Comparison of ENCODE assay signal across 18 cellular contexts in genomic region chr11:72972541-72973128, GRCh38.
DNase-seq lines count a peak whose midpoint lies in the region; ATAC-seq and TF ChIP-seq lines count a peak whose summit lies in the region.
"Had no signal": no experiment of that assay in that cellular context is flagged by ENCODE, and none has a peak within 500 bp of the region (broad histone marks: within the 10 kb centered on the region; RNA-seq: fewer than 3 reads in every experiment).

No MANE protein-coding gene starts in this region.

- CTCF ChIA-PET in AG04449 (lab: Yijun Ruan, JAX) (interaction anchor here (1.0 kb wide), 1 partner anchor 11 kb away, joined by 3 read pairs; no protein-coding TSS in a partner anchor), Caco-2 (lab: Charles Lee) (no interaction called here)

- ATAC-seq in memory B cell (ENCODE audit: low read depth) (no peak), GM19455 (IDR thresholded peaks at IDR 0.05; ENCODE audit: unreplicated experiment) (no peak)
- ATAC-seq: activated CD8-positive, alpha-beta T cell treated with anti-CD3 and anti-CD28 coated beads, Interleukin-2, amount 10 ng/mL, durations not matched to agents 7 days and 5 days; K562; stimulated activated effector memory CD8-positive, alpha-beta T cell treated with anti-CD3 and anti-CD28 coated beads, Interleukin-12 subunit alpha, Interleukin-12 subunit beta, amount 100 ng/mL, for 72 hours had no signal

- no peak overlapping the region for H3K4me3 ChIP-seq in AG04449 (ENCODE audit: low read depth, low read length)
- H3K4me3 ChIP-seq in adipocyte (ENCODE audit: low read length) = no peak overlapping the region
- H3K4me3 ChIP-seq in Caco-2 (ENCODE audit: low read depth, low read length) = no peak overlapping the region
- H3K4me3 ChIP-seq: hepatocyte, K562, Peyer's patch had no signal

- no peak for TF ChIP-seq CTCF in AG04449 (IDR thresholded peaks at IDR 0.05; ENCODE audit: insufficient read depth, low read length, missing control alignments)
- no peak for TF ChIP-seq CTCF in Caco-2 (IDR thresholded peaks at IDR 0.05; ENCODE audit: insufficient read depth in 1 of 2, low read depth in 1 of 2, low read length in 1 of 2, severe bottlenecking in 1 of 2, unreplicated experiment in 1 of 2)

- peaks cover 71% of the 10 kb centered on the region for H3K4me1 ChIP-seq in adipocyte (ENCODE audit: control insufficient read depth, insufficient read depth, low read length)
- H3K4me1 ChIP-seq in Caco-2 = peaks cover 12% of the 10 kb centered on the region
- H3K4me1 ChIP-seq: Peyer's patch had no signal

- no TSS peak for BruUV-seq in Caco-2 (replicated peaks; lab: Mats Ljungman, UMichigan)

- no peaks in the 10 kb centered on the region for H3K27me3 Mint-ChIP-seq in memory B cell
- H3K27me3 Mint-ChIP-seq in Caco-2 (ENCODE audit: insufficient read depth, unreplicated experiment) = no peaks in the 10 kb centered on the region

- intact Hi-C loops in Caco-2 (cut with micrococcal nuclease; ENCODE audit: unreplicated experiment) = no loop called here

- H3K9me3 ChIP-seq in adipocyte (ENCODE audit: control insufficient read depth, low read length) (peaks cover 4% of the 10 kb centered on the region), Caco-2 (peaks cover 9% of the 10 kb centered on the region; the same call in 1 of the 2 replicates)
- H3K9me3 ChIP-seq: Peyer's patch had no signal

- H3K27ac Mint-ChIP-seq in memory B cell (peak overlapping the region; percentile 78), Caco-2 (ENCODE audit: unreplicated experiment) (no peak overlapping the region)
- H3K27ac Mint-ChIP-seq: activated CD8-positive, alpha-beta T cell treated with anti-CD3 and anti-CD28 coated beads, Interleukin-2, amount 10 ng/mL, durations not matched to agents 7 days and 5 days; activated T-helper 1 cell treated with anti-CD3 and anti-CD28 coated beads, Interleukin-12 subunit alpha, Interleukin-12 subunit beta, Interleukin-2, Interleukin-4 antibody, amounts not matched to agents 30 ng/mL and 10 ng/mL and 1 ng/mL, durations not matched to agents 14 hours and 24 hours and 36 hours; stimulated activated effector memory CD8-positive, alpha-beta T cell treated with anti-CD3 and anti-CD28 coated beads, Interleukin-12 subunit alpha, Interleukin-12 subunit beta, amount 100 ng/mL, for 72 hours had no signal

- POLR2A ChIA-PET in AG04449 (lab: Yijun Ruan, JAX) (no interaction called here), Caco-2 (lab: Charles Lee) (no interaction called here)

- H3K4me1 Mint-ChIP-seq in memory B cell = peaks cover 32% of the 10 kb centered on the region
- H3K4me1 Mint-ChIP-seq in Caco-2 (ENCODE audit: low read depth, unreplicated experiment) = peaks cover 10% of the 10 kb centered on the region

- H3K36me3 ChIP-seq in adipocyte (ENCODE audit: control insufficient read depth, insufficient read depth, low read length, severe bottlenecking) (no peaks in the 10 kb centered on the region), Caco-2 (ENCODE audit: control insufficient read depth, insufficient read depth, low read length) (no peaks in the 10 kb centered on the region)
- H3K36me3 ChIP-seq: Peyer's patch had no signal

- peaks cover 42% of the 10 kb centered on the region for H3K36me3 Mint-ChIP-seq in memory B cell
- H3K36me3 Mint-ChIP-seq in Caco-2 (ENCODE audit: insufficient read depth, unreplicated experiment) = no peaks in the 10 kb centered on the region

- H3K9me3 Mint-ChIP-seq in memory B cell (no peaks in the 10 kb centered on the region), Caco-2 (ENCODE audit: unreplicated experiment) (peaks cover 10% of the 10 kb centered on the region)
- H3K9me3 Mint-ChIP-seq: stimulated activated effector memory CD8-positive, alpha-beta T cell treated with anti-CD3 and anti-CD28 coated beads, Interleukin-12 subunit alpha, Interleukin-12 subunit beta, amount 100 ng/mL, for 72 hours had no signal

- H3K27me3 ChIP-seq in adipocyte (replicated peaks; ENCODE audit: control insufficient read depth, insufficient read depth, low read length) (no peaks in the 10 kb centered on the region), Caco-2 (replicated peaks; ENCODE audit: control insufficient read depth, insufficient read depth, low read length) (no peaks in the 10 kb centered on the region)
- H3K27me3 ChIP-seq: hepatocyte, Peyer's patch had no signal

- H3K4me3 Mint-ChIP-seq in memory B cell (no peak overlapping the region), Caco-2 (ENCODE audit: unreplicated experiment) (no peak overlapping the region)
- H3K4me3 Mint-ChIP-seq: activated CD8-positive, alpha-beta T cell treated with anti-CD3 and anti-CD28 coated beads, Interleukin-2, amount 10 ng/mL, durations not matched to agents 7 days and 5 days; activated T-helper 1 cell treated with anti-CD3 and anti-CD28 coated beads, Interleukin-12 subunit alpha, Interleukin-12 subunit beta, Interleukin-2, Interleukin-4 antibody, amounts not matched to agents 30 ng/mL and 10 ng/mL and 1 ng/mL, durations not matched to agents 14 hours and 24 hours and 36 hours; stimulated activated effector memory CD8-positive, alpha-beta T cell treated with anti-CD3 and anti-CD28 coated beads, Interleukin-12 subunit alpha, Interleukin-12 subunit beta, amount 100 ng/mL, for 72 hours had no signal

- peak overlapping the region; percentile 57 for H3K9ac ChIP-seq in adipocyte (ENCODE audit: low read length)

- DNase-seq in AG04449 (ENCODE audit: low read depth, low spot score) = peak; percentile 29
- DNase-seq in EL = peak; percentile 51
- DNase-seq in adipocyte (ENCODE audit: low read depth) = peak; percentile 68
- DNase-seq in memory B cell (ENCODE audit: low spot score in 2 of 2) = no peak
- no peak for DNase-seq in RPMI8226
- no peak for DNase-seq in NCI-H2081 treated with DMSO at 0.1 percent for 48 hours (lab: John Stamatoyannopoulos, UW)
- no peak for DNase-seq in Caco-2
- DNase-seq: activated CD8-positive, alpha-beta T cell treated with anti-CD3 and anti-CD28 coated beads, Interleukin-2, amount 10 ng/mL, durations not matched to agents 7 days and 5 days; DMS53; kidney glomerular epithelial cell; NCI-H1694; Peyer's patch; small intestine had no signal

Comparison
In these comparisons a context has a peak if more than half of its experiments do, and no peak if none do; other contexts are left out.
1. DNase-seq: peak in AG04449 (single experiment), EL (single experiment) and adipocyte (single experiment); none in memory B cell (0 of 2), RPMI8226 (single experiment), NCI-H2081 treated with DMSO at 0.1 percent for 48 hours (single experiment) and Caco-2 (0 of 2).